ENCODE assay signal across 9 cellular contexts in the genomic region with DNA sequence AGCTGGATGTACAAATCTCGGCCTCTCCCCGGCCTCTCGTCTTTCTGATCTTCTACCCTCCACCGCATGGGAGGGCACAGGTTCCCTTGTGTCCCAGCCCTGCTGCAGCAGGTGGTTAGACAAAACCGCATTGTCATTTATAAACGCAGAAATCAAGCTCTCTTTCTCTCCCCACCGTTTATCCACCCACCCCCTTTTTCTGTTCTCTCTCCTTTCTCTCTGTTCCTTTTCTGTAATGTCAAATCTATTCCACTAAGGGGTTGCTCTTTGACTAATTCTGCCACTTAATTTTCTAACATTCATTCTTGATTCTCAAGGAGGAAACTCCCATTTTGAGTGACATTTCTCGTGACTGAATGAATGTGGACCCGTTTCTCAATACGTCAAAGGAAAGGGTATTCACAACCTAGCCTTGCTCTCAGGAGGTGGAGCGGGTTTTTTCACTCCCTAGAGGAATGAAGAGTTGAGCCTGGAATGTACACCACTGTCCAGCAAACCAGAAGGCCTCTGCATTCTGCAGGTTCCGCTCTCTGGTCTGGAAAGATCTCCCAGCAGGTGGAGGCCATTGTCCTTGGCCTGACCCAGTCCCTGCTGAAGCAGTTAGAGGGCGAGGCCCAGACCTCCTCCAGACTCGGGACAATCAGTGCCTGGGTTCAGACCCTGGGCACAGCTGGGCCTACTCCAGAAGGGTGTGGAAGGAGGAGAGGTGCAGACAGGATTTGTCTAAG.
A peak's percentile ranks its signal among the peaks of the same experiment; 100 is the strongest.
DNase-seq lines count a peak whose midpoint lies in the region; ATAC-seq and TF ChIP-seq lines count a peak whose summit lies in the region.
"Had no signal": no experiment of that assay in that cellular context is flagged by ENCODE, and none has a peak within 500 bp of the region (broad histone marks: within the 10 kb centered on the region; RNA-seq: fewer than 3 reads in every experiment).

No MANE protein-coding gene starts in this region.

- H3K9me3 ChIP-seq in BLaER1 (no peaks in the 10 kb centered on the region), smooth muscle cell (replicated peaks; ENCODE audit: low read depth) (no peaks in the 10 kb centered on the region)
- H3K9me3 ChIP-seq: pancreas had no signal

- TF ChIP-seq POLR2A in GM18951 (IDR thresholded peaks at IDR 0.05; ENCODE audit: extremely low read depth, insufficient read depth, insufficient read length) = peak; percentile 29

- H4K20me1 ChIP-seq in BLaER1 (no peaks in the 10 kb centered on the region), smooth muscle cell (ENCODE audit: low read depth) (no peaks in the 10 kb centered on the region)

- H3K27me3 ChIP-seq in BLaER1 (no peaks in the 10 kb centered on the region), smooth muscle cell (ENCODE audit: low read depth) (no peaks in the 10 kb centered on the region)
- H3K27me3 ChIP-seq: pancreas had no signal

- DNase-seq in activated naive CD4-positive, alpha-beta T cell treated with anti-CD3 and anti-CD28 coated beads, Interleukin-2, amount 50 U/mL, for 16 hours = peak; percentile 58
- DNase-seq in smooth muscle cell (lab: John Stamatoyannopoulos, UW; ENCODE audit: unreplicated experiment) (no peak), amniotic stem cell (lab: John Stamatoyannopoulos, UW) (no peak), islet precursor cell (no peak), chondrocyte (ENCODE audit: low spot score) (no peak)
- DNase-seq: pancreas had no signal

- in situ Hi-C loops in GM18951 (cut with MboI; ENCODE audit: low sequenced_read_pairs, unreplicated experiment) = no loop called here

- no peaks in the 10 kb centered on the region for H3K36me3 Mint-ChIP-seq in chondrocyte (ENCODE audit: low read depth)

- no peaks in the 10 kb centered on the region for H3K79me2 ChIP-seq in smooth muscle cell (ENCODE audit: low read depth)

- H2AFZ ChIP-seq in smooth muscle cell (ENCODE audit: low read depth) = peak overlapping the region; percentile 88

- TF ChIP-seq CTCF in smooth muscle cell (IDR thresholded peaks at IDR 0.05; ENCODE audit: borderline replicate concordance, insufficient read depth, poor library complexity, severe bottlenecking) (no peak), chondrocyte (IDR thresholded peaks at IDR 0.05) (no peak)

- H3K27me3 Mint-ChIP-seq in chondrocyte (ENCODE audit: low read depth) = no peaks in the 10 kb centered on the region

- no peaks in the 10 kb centered on the region for H3F3A ChIP-seq in smooth muscle cell (ENCODE audit: low read depth)

- H3K4me2 ChIP-seq in BLaER1 (peak overlapping the region; percentile 73), smooth muscle cell (no peak overlapping the region)

- no peak overlapping the region for H3K27ac ChIP-seq in BLaER1
- H3K27ac ChIP-seq in smooth muscle cell (ENCODE audit: low read depth) = no peak overlapping the region

- no peaks in the 10 kb centered on the region for H3K9me3 Mint-ChIP-seq in chondrocyte (ENCODE audit: low read depth)

- H3K9ac ChIP-seq in BLaER1 = 0 out of 2 replicates have a peak overlapping the region, but pooled peaks have one; percentile 7
- H3K9ac ChIP-seq in smooth muscle cell (ENCODE audit: low read depth) = no peak overlapping the region

- no peak overlapping the region for H3K4me3 ChIP-seq in BLaER1
- no peak overlapping the region for H3K4me3 ChIP-seq in smooth muscle cell
- H3K4me3 ChIP-seq: pancreas had no signal

- no peak overlapping the region for H3K4me3 Mint-ChIP-seq in chondrocyte (ENCODE audit: unreplicated experiment)

- H3K27ac Mint-ChIP-seq in chondrocyte (ENCODE audit: unreplicated experiment) = no peak overlapping the region

- H3K36me3 ChIP-seq in BLaER1 = no peaks in the 10 kb centered on the region
- H3K36me3 ChIP-seq in smooth muscle cell (ENCODE audit: low read depth) = no peaks in the 10 kb centered on the region
- H3K36me3 ChIP-seq: pancreas had no signal

- WGBS in smooth muscle cell (ENCODE audit: low lambda C conversion rate) = 87% methylated on average over 14 of the region's 14 CpGs

- ATAC-seq in HG03103 (IDR thresholded peaks at IDR 0.05; ENCODE audit: low read depth, unreplicated experiment) = peak; percentile 48

- H3K4me1 Mint-ChIP-seq in chondrocyte (ENCODE audit: low read depth) = no peaks in the 10 kb centered on the region

- H3K4me1 ChIP-seq in BLaER1 (peaks cover 47% of the 10 kb centered on the region), smooth muscle cell (ENCODE audit: low read depth) (no peaks in the 10 kb centered on the region)
